In genomic region chrX:9995855-9996339, GRCh38 we compare ENCODE assay signal across 9 cellular contexts. TPM values are rescaled to one million over a fixed set of nuclear protein-coding genes. Genes with fewer than 3 reads are reported as not detected.
DNase-seq lines count a peak whose midpoint lies in the region; ATAC-seq and TF ChIP-seq lines count a peak whose summit lies in the region.
"Had no signal": no experiment of that assay in that cellular context is flagged by ENCODE, and none has a peak within 500 bp of the region (broad histone marks: within the 10 kb centered on the region; RNA-seq: fewer than 3 reads in every experiment).

No MANE protein-coding gene starts in this region.

- TF ChIP-seq CTCF in Calu3 (IDR thresholded peaks at IDR 0.05; ENCODE audit: unreplicated experiment): peak; percentile 95
- peak; percentile 81 to 98 (median 97) for TF ChIP-seq CTCF in body of pancreas (IDR thresholded peaks at IDR 0.05)

- H3K4me3 Mint-ChIP-seq in Calu3 (ENCODE audit: low read depth, unreplicated experiment): no peak overlapping the region

- CTCF ChIA-PET in Calu3 (lab: Charles Lee): no interaction called here

- DNase-seq in Calu3 (peak; percentile 82), NCI-H1105 (lab: John Stamatoyannopoulos, UW) (peak; percentile 31), UCSD-AML1 (lab: John Stamatoyannopoulos, UW; ENCODE audit: unreplicated experiment) (peak; percentile 75), body of pancreas (peak; percentile 84 to 88 (median 85)), iPS-NIHi7 (ENCODE audit: extremely low spot score) (peak; percentile 84)
- peak; percentile 43 to 79 (median 60) for DNase-seq in stimulated activated CD4-positive, alpha-beta T cell treated with anti-CD3 and anti-CD28 coated beads, Interleukin-12 subunit alpha, Interleukin-12 subunit beta, amount 100 ng/mL, for 48 hours (ENCODE audit: low read depth in 2 of 3, low spot score in 1 of 3)

- peak; percentile 89 for ATAC-seq in GM21717 (IDR thresholded peaks at IDR 0.05; ENCODE audit: unreplicated experiment)
- peak; percentile 90 for ATAC-seq in body of pancreas
- ATAC-seq in GM18519 (IDR thresholded peaks at IDR 0.05; ENCODE audit: low FRiP score, unreplicated experiment): no peak

- H3K9me3 Mint-ChIP-seq in Calu3 (ENCODE audit: low read depth, unreplicated experiment): no peaks in the 10 kb centered on the region
- H3K9me3 Mint-ChIP-seq: T-helper 1 cell treated with Interleukin-12 subunit alpha and Interleukin-12 subunit beta and Interleukin-4 antibody, amounts not matched to agents 30 μg/mL and 1 μg/mL, for 36 hours had no signal

- no peak overlapping the region for H3K4me3 ChIP-seq in body of pancreas

- H3K4me1 Mint-ChIP-seq in Calu3 (ENCODE audit: low read depth, unreplicated experiment): no peaks in the 10 kb centered on the region

- no peak overlapping the region for H3K27ac ChIP-seq in body of pancreas

- BruUV-seq in Calu3 (replicated peaks; lab: Mats Ljungman, UMichigan): no TSS peak

- no peaks in the 10 kb centered on the region for H3K36me3 ChIP-seq in body of pancreas (replicated peaks in 1 of 2; ENCODE audit: insufficient read depth in 1 of 2, low read depth in 2 of 2)

- H3K27me3 Mint-ChIP-seq in Calu3 (ENCODE audit: unreplicated experiment): no peaks in the 10 kb centered on the region

- no peaks in the 10 kb centered on the region for H3K36me3 Mint-ChIP-seq in Calu3 (ENCODE audit: insufficient read depth, unreplicated experiment)

- WGBS in body of pancreas, 2 donors: 14 to 51% methylated on average over 7 to 18 of the region's 18 CpGs

- H3K4me1 ChIP-seq in body of pancreas: no peaks in the 10 kb centered on the region

- no peak overlapping the region for H3K27ac Mint-ChIP-seq in Calu3 (ENCODE audit: unreplicated experiment)

- no peaks in the 10 kb centered on the region for H3K9me3 ChIP-seq in body of pancreas

- no peaks in the 10 kb centered on the region for H3K27me3 ChIP-seq in body of pancreas

- TF ChIP-seq POLR2A in body of pancreas (IDR thresholded peaks at IDR 0.05): no peak

- intact Hi-C loops in Calu3 (cut with micrococcal nuclease; ENCODE audit: unreplicated experiment): loop anchor here (1.0 kb wide), 1 partner anchor 123 kb away; no protein-coding TSS in a partner anchor
- intact Hi-C loops in body of pancreas (cut with DNase I): loop anchor here (5.0 kb wide), 1 partner anchor 121 kb away; no protein-coding TSS in a partner anchor

RNA-seq across cellular contexts. Expression of gene CLDN34, which starts 28.7 kb away (rescaled TPM):
- 0.38 and 0.39 TPM in 2 replicates for total RNA-seq in Calu3 (2022)
- 1 to 10 TPM in 1 of 2 donors, not detected in 1; 2.6 TPM for total RNA-seq in body of pancreas

Comparison
In these comparisons a context has a peak if more than half of its experiments do, and no peak if none do; other contexts are left out.
1. DNase-seq: peak in every context shown above with its lines; median percentile 85 in body of pancreas; 84 in iPS-NIHi7; 82 in Calu3; 75 in UCSD-AML1; 60 in stimulated activated CD4-positive, alpha-beta T cell treated with anti-CD3 and anti-CD28 coated beads, Interleukin-12 subunit alpha, Interleukin-12 subunit beta, amount 100 ng/mL, for 48 hours; 31 in NCI-H1105.